Comparison of ENCODE assay signal across 8 cellular contexts in genomic region chr10:18214692-18215563, GRCh38.
DNase-seq lines count a peak whose midpoint lies in the region; ATAC-seq, FAIRE-seq and TF ChIP-seq lines count a peak whose summit lies in the region.

No MANE protein-coding gene starts in this region.

- POLR2A ChIA-PET in activated CD4-positive, alpha-beta memory T cell treated with anti-CD3 and anti-CD28 coated beads, Interleukin-2, amount 10 ng/mL, durations not matched to agents 7 days and 5 days (lab: Charles Lee): no interaction called here

- H3K4me1 Mint-ChIP-seq in activated CD4-positive, alpha-beta memory T cell treated with anti-CD3 and anti-CD28 coated beads, Interleukin-2, amount 10 ng/mL, durations not matched to agents 7 days and 5 days: no peaks in the 10 kb centered on the region
- H3K4me1 Mint-ChIP-seq in activated T-helper 2 cell treated with anti-CD3 and anti-CD28 coated beads, Interferon-gamma antibody, Interleukin-2, Interleukin-4, amounts not matched to agents 10 μg/mL and 5 μg/mL and 100 μg/mL, durations not matched to agents 14 hours and 24 hours and 36 hours (ENCODE audit: low read depth): no peaks in the 10 kb centered on the region

- H3K4me3 Mint-ChIP-seq in activated CD4-positive, alpha-beta memory T cell treated with anti-CD3 and anti-CD28 coated beads, Interleukin-2, amount 10 ng/mL, durations not matched to agents 7 days and 5 days: no peak overlapping the region
- H3K4me3 Mint-ChIP-seq in activated T-helper 2 cell treated with anti-CD3 and anti-CD28 coated beads, Interferon-gamma antibody, Interleukin-2, Interleukin-4, amounts not matched to agents 10 μg/mL and 5 μg/mL and 100 μg/mL, durations not matched to agents 14 hours and 24 hours and 36 hours (ENCODE audit: low read depth): no peak overlapping the region

- H3K27me3 ChIP-seq in GM06990 (replicated peaks; ENCODE audit: control insufficient read depth, insufficient read depth, low read length): no peaks in the 10 kb centered on the region; the same call in 1 of the 2 replicates

- intact Hi-C loops in Right ventricle myocardium superior (cut with DNase I): loop anchor here (5.0 kb wide), 3 partner anchors 73 to 368 kb away; partner anchors contain the start of gene CACNB2
- intact Hi-C loops in activated T-helper 2 cell treated with anti-CD3 and anti-CD28 coated beads, Interferon-gamma antibody, Interleukin-2, Interleukin-4, amounts not matched to agents 10 μg/mL and 5 μg/mL and 100 μg/mL, durations not matched to agents 14 hours and 24 hours and 36 hours (cut with micrococcal nuclease): no loop called here

- H3K9me3 Mint-ChIP-seq in activated CD4-positive, alpha-beta memory T cell treated with anti-CD3 and anti-CD28 coated beads, Interleukin-2, amount 10 ng/mL, durations not matched to agents 7 days and 5 days: no peaks in the 10 kb centered on the region
- no peaks in the 10 kb centered on the region for H3K9me3 Mint-ChIP-seq in activated T-helper 2 cell treated with anti-CD3 and anti-CD28 coated beads, Interferon-gamma antibody, Interleukin-2, Interleukin-4, amounts not matched to agents 10 μg/mL and 5 μg/mL and 100 μg/mL, durations not matched to agents 14 hours and 24 hours and 36 hours

- no peaks in the 10 kb centered on the region for H3K36me3 Mint-ChIP-seq in activated CD4-positive, alpha-beta memory T cell treated with anti-CD3 and anti-CD28 coated beads, Interleukin-2, amount 10 ng/mL, durations not matched to agents 7 days and 5 days (ENCODE audit: low read depth)
- no peaks in the 10 kb centered on the region for H3K36me3 Mint-ChIP-seq in activated T-helper 2 cell treated with anti-CD3 and anti-CD28 coated beads, Interferon-gamma antibody, Interleukin-2, Interleukin-4, amounts not matched to agents 10 μg/mL and 5 μg/mL and 100 μg/mL, durations not matched to agents 14 hours and 24 hours and 36 hours (ENCODE audit: low read depth)

- CTCF ChIA-PET in activated CD4-positive, alpha-beta memory T cell treated with anti-CD3 and anti-CD28 coated beads, Interleukin-2, amount 10 ng/mL, durations not matched to agents 7 days and 5 days (lab: Charles Lee): no interaction called here

- no peaks in the 10 kb centered on the region for H3K27me3 Mint-ChIP-seq in activated CD4-positive, alpha-beta memory T cell treated with anti-CD3 and anti-CD28 coated beads, Interleukin-2, amount 10 ng/mL, durations not matched to agents 7 days and 5 days
- H3K27me3 Mint-ChIP-seq in activated T-helper 2 cell treated with anti-CD3 and anti-CD28 coated beads, Interferon-gamma antibody, Interleukin-2, Interleukin-4, amounts not matched to agents 10 μg/mL and 5 μg/mL and 100 μg/mL, durations not matched to agents 14 hours and 24 hours and 36 hours (ENCODE audit: low read depth): no peaks in the 10 kb centered on the region

- ATAC-seq in Right ventricle myocardium superior (ENCODE audit: poor library complexity) (peak; percentile 77), HG03139 (IDR thresholded peaks at IDR 0.05; ENCODE audit: unreplicated experiment) (no peak)

- FAIRE-seq in A204.1 (lab: Jason Lieb, UNC): peak; percentile 6

- no peak overlapping the region for H3K4me3 ChIP-seq in GM06990 (replicated peaks; ENCODE audit: low read depth, low read length)
- no peak overlapping the region for H3K4me3 ChIP-seq in Jurkat, Clone E6-1 (ENCODE audit: low read length)

- H3K27ac Mint-ChIP-seq in activated CD4-positive, alpha-beta memory T cell treated with anti-CD3 and anti-CD28 coated beads, Interleukin-2, amount 10 ng/mL, durations not matched to agents 7 days and 5 days: no peak overlapping the region
- no peak overlapping the region for H3K27ac Mint-ChIP-seq in activated T-helper 2 cell treated with anti-CD3 and anti-CD28 coated beads, Interferon-gamma antibody, Interleukin-2, Interleukin-4, amounts not matched to agents 10 μg/mL and 5 μg/mL and 100 μg/mL, durations not matched to agents 14 hours and 24 hours and 36 hours

- no peaks in the 10 kb centered on the region for H3K36me3 ChIP-seq in GM06990 (ENCODE audit: control insufficient read depth, insufficient read depth, low read length)

- no peak for DNase-seq in GM06990 (ENCODE audit: extremely low read depth, insufficient read length)
- DNase-seq in Jurkat, Clone E6-1 (ENCODE audit: low read depth, low spot score): peak; percentile 43
- DNase-seq in activated CD4-positive, alpha-beta memory T cell treated with anti-CD3 and anti-CD28 coated beads, Interleukin-2, amount 10 ng/mL, durations not matched to agents 7 days and 5 days: peak; percentile 18
- DNase-seq in Right ventricle myocardium superior: no peak
- DNase-seq in renal cortical epithelial cell (ENCODE audit: low read depth): peak; percentile 46
- no peak for DNase-seq in activated T-helper 2 cell treated with anti-CD3 and anti-CD28 coated beads, Interferon-gamma antibody, Interleukin-2, Interleukin-4, amounts not matched to agents 10 μg/mL and 5 μg/mL and 100 μg/mL, durations not matched to agents 14 hours and 24 hours and 36 hours (ENCODE audit: low spot score)

- TF ChIP-seq CTCF in GM06990 (IDR thresholded peaks at IDR 0.05; ENCODE audit: insufficient read depth, low read length, poor library complexity, severe bottlenecking): peak; percentile 72

Comparison
In these comparisons a context has a peak if more than half of its experiments do, and no peak if none do; other contexts are left out.
1. DNase-seq: peak in Jurkat, Clone E6-1 (single experiment), activated CD4-positive, alpha-beta memory T cell treated with anti-CD3 and anti-CD28 coated beads, Interleukin-2, amount 10 ng/mL, durations not matched to agents 7 days and 5 days (single experiment) and renal cortical epithelial cell (single experiment); none in GM06990 (single experiment), Right ventricle myocardium superior (single experiment) and activated T-helper 2 cell treated with anti-CD3 and anti-CD28 coated beads, Interferon-gamma antibody, Interleukin-2, Interleukin-4, amounts not matched to agents 10 μg/mL and 5 μg/mL and 100 μg/mL, durations not matched to agents 14 hours and 24 hours and 36 hours (single experiment).